Comparison of ENCODE assay signal across 8 cellular contexts in the genomic region with DNA sequence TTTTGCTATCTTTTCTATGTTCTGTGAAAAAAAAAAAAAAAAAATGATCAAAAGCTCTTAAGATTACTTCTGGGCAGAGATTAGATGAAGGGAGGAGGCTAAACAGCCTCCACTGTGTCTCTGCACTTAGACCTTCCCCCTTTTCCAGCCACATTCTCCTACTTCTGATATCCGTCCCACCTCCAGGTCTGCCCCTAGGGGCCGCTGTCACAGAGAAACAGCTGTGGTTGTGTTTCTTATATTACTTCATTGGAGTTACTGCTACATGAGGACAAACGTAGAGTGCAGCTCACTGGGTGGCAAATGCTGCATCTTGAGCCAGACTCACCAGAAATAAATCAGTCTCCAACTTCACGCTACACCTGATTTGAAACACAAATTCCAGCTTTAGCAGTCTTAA.
DNase-seq lines count a peak whose midpoint lies in the region; ATAC-seq and TF ChIP-seq lines count a peak whose summit lies in the region.

No MANE protein-coding gene starts in this region.

- H3K79me2 ChIP-seq in mammary epithelial cell (ENCODE audit: insufficient read depth, low read length): no peaks in the 10 kb centered on the region

- no peaks in the 10 kb centered on the region for H4K20me1 ChIP-seq in mammary epithelial cell (ENCODE audit: insufficient read depth, low read length)

- intact Hi-C loops in left cardiac atrium (cut with DNase I) (no loop called here), cardiac septum (cut with DNase I) (no loop called here), mammary epithelial cell (cut with micrococcal nuclease) (no loop called here)

- in situ Hi-C loops in mammary epithelial cell (cut with MboI; ENCODE audit: low sequenced_read_pairs in 2 of 2): no loop called here

- H3K27me3 Mint-ChIP-seq in nephron (ENCODE audit: low read depth): no peaks in the 10 kb centered on the region

- WGBS in mammary epithelial cell (ENCODE audit: low coverage, missing lambda C conversion rate): 39% methylated on average over 4 of the region's 4 CpGs
- WGBS in upper lobe of left lung, 2 donors: 43 to 45% methylated on average over 4 of the region's 4 CpGs

- H3K4me3 Mint-ChIP-seq in nephron: no peak overlapping the region

- H3K27ac Mint-ChIP-seq in nephron: no peak overlapping the region

- no peak overlapping the region for H3K9ac ChIP-seq in mammary epithelial cell (ENCODE audit: insufficient read depth, low read length)

- H3K4me1 ChIP-seq in mammary epithelial cell (ENCODE audit: insufficient read depth, low read length) (no peaks in the 10 kb centered on the region), upper lobe of left lung (no peaks in the 10 kb centered on the region)

- H3K36me3 Mint-ChIP-seq in nephron (ENCODE audit: low read depth): no peaks in the 10 kb centered on the region

- no peak for TF ChIP-seq POLR2A in upper lobe of left lung (IDR thresholded peaks at IDR 0.05)

- CTCF ChIA-PET in mammary epithelial cell (lab: Charles Lee; ENCODE audit: low non-redundant PET): interaction anchor here (0.6 kb wide), 1 partner anchor 299 kb away, joined by 5 read pairs; no protein-coding TSS in a partner anchor

- no peaks in the 10 kb centered on the region for H3K27me3 ChIP-seq in mammary epithelial cell (ENCODE audit: insufficient read depth, low read length)
- H3K27me3 ChIP-seq in upper lobe of left lung: no peaks in the 10 kb centered on the region

- H3K4me1 Mint-ChIP-seq in nephron: peaks cover 10% of the 10 kb centered on the region

- peak; percentile 68 to 69 for TF ChIP-seq CTCF in mammary epithelial cell (conservative IDR thresholded peaks at IDR 0.05 in 1 of 2, IDR thresholded peaks at IDR 0.05 in 1 of 2; ENCODE audit: extremely low read depth in 1 of 2, insufficient read depth in 1 of 2, low read depth in 1 of 2, low read length in 2 of 2)
- TF ChIP-seq CTCF in nephron (IDR thresholded peaks at IDR 0.05; ENCODE audit: unreplicated experiment in 3 of 3): peak in 2 of 3 experiments; percentile 22 to 32
- peak in 2 of 6 experiments; percentile 19 to 29 for TF ChIP-seq CTCF in upper lobe of left lung (IDR thresholded peaks at IDR 0.05)

- H3K36me3 ChIP-seq in mammary epithelial cell (ENCODE audit: insufficient read depth, low read length): no peaks in the 10 kb centered on the region
- H3K36me3 ChIP-seq in upper lobe of left lung: no peaks in the 10 kb centered on the region

- no peak overlapping the region for H3K4me2 ChIP-seq in mammary epithelial cell (ENCODE audit: insufficient read depth, low read depth, low read length)

- TF ChIP-seq EP300 in upper lobe of left lung (IDR thresholded peaks at IDR 0.05): no peak

- BruUV-seq in mammary epithelial cell (replicated peaks; lab: Mats Ljungman, UMichigan): no TSS peak

- peak; percentile 31 for DNase-seq in left cardiac atrium
- no peak for DNase-seq in cardiac septum (ENCODE audit: low spot score)
- DNase-seq in NCI-H226: peak; percentile 23
- peak; percentile 21 for DNase-seq in mammary epithelial cell
- DNase-seq in NCI-H128 (lab: John Stamatoyannopoulos, UW; ENCODE audit: unreplicated experiment): no peak
- DNase-seq in upper lobe of left lung: no peak

- H3K4me3 ChIP-seq in mammary epithelial cell (replicated peaks in 1 of 3; ENCODE audit: insufficient read depth in 1 of 3, low read depth in 2 of 3, low read length in 3 of 3) (no peak overlapping the region), upper lobe of left lung (no peak overlapping the region)

- peaks cover 3% of the 10 kb centered on the region for H3K9me3 Mint-ChIP-seq in nephron

- H2AFZ ChIP-seq in mammary epithelial cell (ENCODE audit: low read depth, low read length): no peak overlapping the region

- dilution Hi-C loops in mammary epithelial cell (cut with HindIII; ENCODE audit: low sequenced_read_pairs): no loop called here

- H3K27ac ChIP-seq in mammary epithelial cell (ENCODE audit: insufficient read depth, low read depth, low read length): no peak overlapping the region
- H3K27ac ChIP-seq in upper lobe of left lung: no peak overlapping the region

- no peak for ATAC-seq in left cardiac atrium
- peak; percentile 75 for ATAC-seq in HG02588 (IDR thresholded peaks at IDR 0.05; ENCODE audit: unreplicated experiment)
- no peak for ATAC-seq in upper lobe of left lung (ENCODE audit: low FRiP score in 2 of 2)

- H3K9me3 ChIP-seq in mammary epithelial cell (replicated peaks; ENCODE audit: insufficient read depth, low read length) (no peaks in the 10 kb centered on the region), upper lobe of left lung (no peaks in the 10 kb centered on the region)

Comparison
In these comparisons a context has a peak if more than half of its experiments do, and no peak if none do; other contexts are left out.
1. DNase-seq: peak in left cardiac atrium (single experiment), NCI-H226 (single experiment) and mammary epithelial cell (single experiment); none in cardiac septum (single experiment), NCI-H128 (single experiment) and upper lobe of left lung (0 of 2).